In genomic region chr1:212760126-212760823, GRCh38 we compare ENCODE assay signal across 8 cellular contexts.
DNase-seq lines count a peak whose midpoint lies in the region; ATAC-seq and TF ChIP-seq lines count a peak whose summit lies in the region.

No MANE protein-coding gene starts in this region.

- peak; percentile 57 for ATAC-seq in HG02798 (IDR thresholded peaks at IDR 0.05; ENCODE audit: poor library complexity, unreplicated experiment)

- DNase-seq in DMS53 (lab: John Stamatoyannopoulos, UW) (peak; percentile 65), erythroblast (lab: John Stamatoyannopoulos, UW) (peak; percentile 47 to 63), NCI-H446 treated with DMSO at 0.1 percent for 48 hours (lab: John Stamatoyannopoulos, UW) (no peak), hepatic stellate cell (ENCODE audit: low spot score) (no peak), NCI-H524 treated with DMSO at 0.1 percent for 48 hours (lab: John Stamatoyannopoulos, UW) (no peak)
- peak; percentile 58 to 64 for DNase-seq in activated CD4-positive, alpha-beta T cell treated with anti-CD3 and anti-CD28 coated beads for 4 hours
- DNase-seq in stimulated activated CD4-positive, alpha-beta T cell treated with anti-CD3 and anti-CD28 coated beads, Interleukin-2, amount 100 ng/mL, for 48 hours, result peak; percentile 58 to 60

- TF ChIP-seq POLR2A in erythroblast (IDR thresholded peaks at IDR 0.05; ENCODE audit: low read length), result no peak

Comparison
In these comparisons a context has a peak if more than half of its experiments do, and no peak if none do; other contexts are left out.
1. DNase-seq: peak in DMS53 (single experiment), activated CD4-positive, alpha-beta T cell treated with anti-CD3 and anti-CD28 coated beads for 4 hours (2 of 2), erythroblast (2 of 2) and stimulated activated CD4-positive, alpha-beta T cell treated with anti-CD3 and anti-CD28 coated beads, Interleukin-2, amount 100 ng/mL, for 48 hours (2 of 2); none in NCI-H446 treated with DMSO at 0.1 percent for 48 hours (single experiment), hepatic stellate cell (single experiment) and NCI-H524 treated with DMSO at 0.1 percent for 48 hours (single experiment).